12 cellular contexts compared by ENCODE assay signal in genomic region chr1:156262461-156263287, GRCh38. TPM values are rescaled to one million over a fixed set of nuclear protein-coding genes. Genes with fewer than 3 reads are reported as not detected.
DNase-seq lines count a peak whose midpoint lies in the region; ATAC-seq, FAIRE-seq and TF ChIP-seq lines count a peak whose summit lies in the region.
"Had no signal": no experiment of that assay in that cellular context is flagged by ENCODE, and none has a peak within 500 bp of the region (broad histone marks: within the 10 kb centered on the region; RNA-seq: fewer than 3 reads in every experiment).

No MANE protein-coding gene starts in this region.

- H3K27ac ChIP-seq in IMR-90 (ENCODE audit: insufficient read depth, low read length) (no peak overlapping the region; the same call in 1 of the 2 replicates), GM12878 (ENCODE audit: control insufficient read depth, insufficient read depth) (no peak overlapping the region), layer of hippocampus (ENCODE audit: low read depth, low read length) (peak overlapping the region; percentile 24)

- H3K36me3 ChIP-seq in BJ (ENCODE audit: control insufficient read depth, insufficient read depth, low read length) (peaks cover 54% of the 10 kb centered on the region), IMR-90 (ENCODE audit: control insufficient read depth, insufficient read depth, low read length) (peaks cover 79% of the 10 kb centered on the region), GM12878 (ENCODE audit: control insufficient read depth in 2 of 2, insufficient read depth in 2 of 2, low read length in 1 of 2) (peaks cover 55 to 60% of the 10 kb centered on the region in 2 experiments)

- no TSS peak for BruUV-seq in IMR-90 (replicated peaks; lab: Mats Ljungman, UMichigan)
- BruUV-seq in GM12878 (replicated peaks; lab: Mats Ljungman, UMichigan): no TSS peak

- H3K56ac ChIP-seq in IMR-90 (ENCODE audit: extremely low read depth, insufficient read depth, low read length): 0 out of 2 replicates have a peak overlapping the region, but pooled peaks have one; percentile 31

- dilution Hi-C loops in IMR-90 (cut with HindIII; ENCODE audit: low sequenced_read_pairs, unreplicated experiment): no loop called here

- H3K27me3 ChIP-seq in BJ (ENCODE audit: control insufficient read depth, insufficient read depth, low read length) (no peaks in the 10 kb centered on the region), IMR-90 (ENCODE audit: control insufficient read depth, insufficient read depth, low read length) (no peaks in the 10 kb centered on the region), GM12878 (replicated peaks in 1 of 2; ENCODE audit: control insufficient read depth in 2 of 2, insufficient read depth in 2 of 2, low read length in 1 of 2) (no peaks in the 10 kb centered on the region), layer of hippocampus (ENCODE audit: control insufficient read depth, insufficient read depth, low read length) (no peaks in the 10 kb centered on the region)

- 0 out of 2 replicates have a peak overlapping the region, but pooled peaks have one; percentile 17 for H3K23ac ChIP-seq in IMR-90 (ENCODE audit: low read depth, low read length)

- TF ChIP-seq CTCF in BJ (IDR thresholded peaks at IDR 0.05; ENCODE audit: insufficient read depth, low read depth, low read length): no peak
- no peak for TF ChIP-seq CTCF in IMR-90 (conservative IDR thresholded peaks at IDR 0.05; ENCODE audit: low read depth, low read length)
- no peak for TF ChIP-seq CTCF in GM12878 (IDR thresholded peaks at IDR 0.05 in 2 of 3, conservative IDR thresholded peaks at IDR 0.05 in 1 of 3; ENCODE audit: control insufficient read depth in 2 of 3, extremely low read depth in 1 of 3, insufficient read depth in 1 of 3, low read depth in 3 of 3, low read length in 3 of 3)

- peak overlapping the region; percentile 60; the same call in 1 of the 2 replicates for H2AK5ac ChIP-seq in IMR-90 (ENCODE audit: low read depth, low read length)

- 54% methylated on average over 3 of the region's 9 CpGs; no CpG with 5 or more reads in 1 of the 2 experiments for WGBS in IMR-90 (ENCODE audit: extremely low coverage in 2 of 2, insufficient read length in 1 of 2), 2 experiments
- 93% methylated on average over 8 of the region's 9 CpGs for WGBS in GM12878 (ENCODE audit: insufficient coverage, insufficient replicate concordance, low lambda C conversion rate, missing lambda C conversion rate)

- no peak overlapping the region for H3K9ac ChIP-seq in IMR-90 (ENCODE audit: low read depth, low read length)
- no peak overlapping the region for H3K9ac ChIP-seq in GM12878 (ENCODE audit: control insufficient read depth, insufficient read depth, low read length)

- peak overlapping the region in 1 of 2 experiments; percentile 6; a peak in 1 of 4 replicates for H4K8ac ChIP-seq in IMR-90 (ENCODE audit: low read depth in 2 of 2, low read length in 2 of 2)

- POLR2A ChIA-PET in BJ (lab: Charles Lee): interaction anchor here (0.6 to 1.0 kb wide), 2 partner anchors 20 to 332 kb away, joined by 5 to 22 read pairs; partner anchors contain the start of gene SMG5
- POLR2A ChIA-PET in IMR-90 (lab: Charles Lee; ENCODE audit: unreplicated experiment): no interaction called here
- POLR2A ChIA-PET in GM12878 (lab: Charles Lee): interaction anchor here (0.6 to 0.9 kb wide), 3 partner anchors 18 to 494 kb away, joined by 3 to 5 read pairs (median 3); no protein-coding TSS in a partner anchor

- H3K9me3 ChIP-seq in IMR-90 (ENCODE audit: control insufficient read depth, insufficient read depth, low read length) (no peaks in the 10 kb centered on the region), GM12878 (replicated peaks; ENCODE audit: control insufficient read depth, insufficient read depth, low read length) (no peaks in the 10 kb centered on the region)

- H2AK9ac ChIP-seq in IMR-90 (replicated peaks; ENCODE audit: low read depth, low read length, poor library complexity): peak overlapping the region; percentile 51

- H3K4me1 ChIP-seq in IMR-90 (ENCODE audit: control insufficient read depth, insufficient read depth, low read length) (peaks cover 9% of the 10 kb centered on the region), GM12878 (ENCODE audit: control insufficient read depth, insufficient read depth, low read length) (no peaks in the 10 kb centered on the region)

- DNase-seq in BJ (ENCODE audit: low read depth) (peak; percentile 63), IMR-90 (peak; percentile 80), GM12878 (ENCODE audit: low read depth, low spot score) (no peak), middle frontal gyrus (ENCODE audit: extremely low spot score, low spot score) (no peak)
- no peak for DNase-seq in stimulated activated CD4-positive, alpha-beta T cell treated with anti-CD3 and anti-CD28 coated beads, Interleukin-1b, Interleukin-23, amount 100 ng/mL, for 48 hours
- DNase-seq: activated effector memory CD4-positive, alpha-beta T cell treated with Interleukin-2 at 50 U/mL for 16 hours; DMS79 treated with DMSO at 0.1 percent for 48 hours; NCI-H1436 had no signal

- in situ Hi-C loops in IMR-90 (cut with MboI; ENCODE audit: low sequenced_read_pairs): no loop called here
- in situ Hi-C loops in GM12878 (cut with MboI): no loop called here

- peak; percentile 80 for ATAC-seq in IMR-90 (ENCODE audit: low read depth)
- no peak for ATAC-seq in GM12878
- no peak for ATAC-seq in GM18858 (IDR thresholded peaks at IDR 0.05; ENCODE audit: unreplicated experiment)
- no peak for ATAC-seq in HG02623 (IDR thresholded peaks at IDR 0.05; ENCODE audit: unreplicated experiment)

- peaks cover 12% of the 10 kb centered on the region for H3K9me1 ChIP-seq in IMR-90 (ENCODE audit: insufficient read depth, low read length)

- TF ChIP-seq RAD21 in IMR-90 (IDR thresholded peaks at IDR 0.05; ENCODE audit: low read length) (no peak), GM12878 (IDR thresholded peaks at IDR 0.05; ENCODE audit: insufficient read depth, low read depth, low read length) (no peak)

- peaks cover 24% of the 10 kb centered on the region for H4K20me1 ChIP-seq in IMR-90 (ENCODE audit: insufficient read depth, low read length)
- H4K20me1 ChIP-seq in GM12878 (ENCODE audit: control insufficient read depth, insufficient read depth): no peaks in the 10 kb centered on the region

- TF ChIP-seq POLR2A in IMR-90 (IDR thresholded peaks at IDR 0.05; ENCODE audit: low read depth, low read length): no peak
- TF ChIP-seq POLR2A in GM12878 (IDR thresholded peaks at IDR 0.05; ENCODE audit: low read depth, low read length): no peak

- no peak for TF ChIP-seq EP300 in GM12878 (IDR thresholded peaks at IDR 0.05; ENCODE audit: borderline replicate concordance in 1 of 2, control insufficient read depth in 1 of 2, low read depth in 2 of 2, low read length in 2 of 2)

- peak overlapping the region; percentile 26 for H2BK5ac ChIP-seq in IMR-90 (ENCODE audit: low read depth, low read length, poor library complexity, severe bottlenecking)

- no peak for FAIRE-seq in GM12878 (lab: Jason Lieb, UNC)
- FAIRE-seq: TTC549 had no signal

- H3K18ac ChIP-seq in IMR-90 (ENCODE audit: low read depth, low read length): no peak overlapping the region

- 0 out of 3 replicates have a peak overlapping the region, but pooled peaks have one; percentile 29 for H2BK15ac ChIP-seq in IMR-90 (ENCODE audit: low read depth, low read length)

- H3K79me2 ChIP-seq in GM12878 (ENCODE audit: control insufficient read depth, insufficient read depth, low read length): no peaks in the 10 kb centered on the region

- H4K91ac ChIP-seq in IMR-90 (ENCODE audit: insufficient read depth, low read depth, low read length): no peak overlapping the region

- SMC1A ChIA-PET in GM12878 (lab: Charles Lee; ENCODE audit: uncharacterized antibody, unreplicated experiment): no interaction called here

- H2AFZ ChIP-seq in IMR-90 (replicated peaks; ENCODE audit: low read length, poor library complexity): no peak overlapping the region
- H2AFZ ChIP-seq in GM12878 (ENCODE audit: control insufficient read depth, low read depth, low read length): no peak overlapping the region

- H3K4me2 ChIP-seq in IMR-90 (ENCODE audit: low read depth, low read length) (no peak overlapping the region; the same call in 1 of the 2 replicates), GM12878 (ENCODE audit: control insufficient read depth, insufficient read depth) (no peak overlapping the region)

- H3K14ac ChIP-seq in IMR-90 (replicated peaks; ENCODE audit: low read depth, low read length): peak overlapping the region; percentile 8; the same call in 1 of the 2 replicates

- H3K4me3 ChIP-seq in BJ (ENCODE audit: low read depth, low read length) (no peak overlapping the region), IMR-90 (ENCODE audit: insufficient read depth, low read depth, low read length) (no peak overlapping the region), GM12878 (no peak overlapping the region)

- peaks cover 20 to 47% of the 10 kb centered on the region in 2 experiments for H3K79me1 ChIP-seq in IMR-90 (ENCODE audit: low read depth in 1 of 2, low read length in 2 of 2)

- H4K5ac ChIP-seq in IMR-90 (ENCODE audit: low read depth, low read length): no peak overlapping the region

- H2BK20ac ChIP-seq in IMR-90 (ENCODE audit: low read depth, low read length): peak overlapping the region; percentile 57; the same call in 1 of the 2 replicates

- peak overlapping the region; percentile 10 for H3K4ac ChIP-seq in IMR-90 (ENCODE audit: low read depth, low read length)

- peak overlapping the region; percentile 1; the same call in 1 of the 2 replicates for H2BK120ac ChIP-seq in IMR-90 (ENCODE audit: low read depth, low read length)

- CTCF ChIA-PET in BJ (lab: Yijun Ruan, JAX) (interaction anchor here (0.9 to 1.2 kb wide), 2 partner anchors 11 to 19 kb away, joined by 3 to 6 read pairs; partner anchors contain the start of gene SMG5), IMR-90 (lab: Yijun Ruan, JAX) (interaction anchor here (1.6 kb wide), 1 partner anchor 9 kb away, joined by 4 read pairs; no protein-coding TSS in a partner anchor), GM12878 (lab: Yijun Ruan, JAX) (no interaction called here)

- intact Hi-C loops in IMR-90 (cut with micrococcal nuclease) (no loop called here), GM12878 (cut with micrococcal nuclease; ENCODE audit: unreplicated experiment) (no loop called here)

- RAD21 ChIA-PET in GM12878 (lab: Charles Lee; ENCODE audit: unreplicated experiment): no interaction called here

RNA-seq across cellular contexts. Expression of gene PAQR6, which starts 14.8 kb away (rescaled TPM):
- polyA plus RNA-seq in BJ (2011; rRNA removed): 0.06 and 0.18 TPM in 2 replicates
- polyA minus RNA-seq in BJ (2011; rRNA and poly(A)+ RNA removed): not detected in 2 replicates
- total RNA-seq in IMR-90 (2012; rRNA removed): under 0.01 TPM in 1 of 2 replicates, not detected in the other
- polyA plus RNA-seq in IMR-90 (2012; rRNA removed): 0.57 and 0.67 TPM in 2 replicates
- polyA plus RNA-seq in IMR-90 (2012; cell fraction: cytosol; rRNA removed): 0.19 and 0.32 TPM in 2 replicates
- 6.4 and 13.6 TPM in 2 replicates for polyA plus RNA-seq in IMR-90 (2012; cell fraction: nucleus; rRNA removed; ENCODE audit: low replicate concordance)
- total RNA-seq in GM12878 (2013; cell fraction: nucleolus; rRNA removed): 7.9 and 12.4 TPM in 2 replicates
- 2.3 and 2.9 TPM in 2 replicates for total RNA-seq in GM12878 (2014; rRNA removed)
- total RNA-seq in GM12878 (2014; rRNA removed; fragmentation: Illumina TruSeq; extraction: Trizol): 0.98 and 1.1 TPM in 2 replicates
- total RNA-seq in GM12878 (2021): 2.6 and 3.5 TPM in 2 replicates
- 2.2 TPM for polyA plus RNA-seq in GM12878 (2011; ENCODE audit: low read depth)
- polyA plus RNA-seq in GM12878 (2011; rRNA removed): 1.8 and 2.4 TPM in 2 replicates
- 2.2 and 3.4 TPM in 2 replicates for polyA plus RNA-seq in GM12878 (2011; cell fraction: cytosol; rRNA removed)
- 31.9 and 41.6 TPM in 2 replicates for polyA plus RNA-seq in GM12878 (2011; cell fraction: nucleus; rRNA removed)
- polyA plus RNA-seq in GM12878 (2012): 4.3 and 5.0 TPM in 2 replicates
- 1.0 and 1.3 TPM in 2 replicates for polyA plus RNA-seq in GM12878 (2014; fragmentation: Illumina TruSeq; extraction: Trizol)
- under 1 TPM; 0.42 to 0.73 TPM for polyA plus RNA-seq in GM12878 (2014; fragmentation: Nextera tagmentation; extraction: Ambion mirVana)
- 4.5 and 5.1 TPM in 2 replicates for polyA plus RNA-seq in GM12878 (2014; rRNA removed)
- 1 to 10 TPM in 1 of 2 experiments, under 1 TPM in 1; 0.77 to 1.3 TPM for polyA plus RNA-seq in GM12878 (2016; fragmentation: Nextera tagmentation; extraction: Ambion mirVana)
- polyA minus RNA-seq in GM12878 (2011; rRNA and poly(A)+ RNA removed): 0.29 and 0.46 TPM in 2 replicates
- polyA minus RNA-seq in GM12878 (2011; cell fraction: cytosol; rRNA and poly(A)+ RNA removed): not detected in 2 replicates
- polyA minus RNA-seq in GM12878 (2011; cell fraction: nucleus; rRNA and poly(A)+ RNA removed): 1.5 and 3.1 TPM in 2 replicates

RNA-seq across cellular contexts. Expression of gene SMG5, which starts 20.0 kb away (rescaled TPM):
- polyA plus RNA-seq in BJ (2011; rRNA removed) (22.8 and 32.6 TPM in 2 replicates), IMR-90 (2012; rRNA removed) (33.3 and 34.7 TPM in 2 replicates), GM12878 (2011; rRNA removed) (17.7 and 27.7 TPM in 2 replicates), GM12878 (2014; fragmentation: Illumina TruSeq; extraction: Trizol) (27.8 and 45.7 TPM in 2 replicates), GM12878 (2014; fragmentation: Nextera tagmentation; extraction: Ambion mirVana) (1 to 10 TPM in 1 of 2 experiments, under 1 TPM in 1; 0.76 to 1.9 TPM), GM12878 (2014; rRNA removed) (54.0 and 54.8 TPM in 2 replicates), GM12878 (2016; fragmentation: Nextera tagmentation; extraction: Ambion mirVana) (10 to 100 TPM; 51.9 to 55.9 TPM)
- polyA minus RNA-seq in BJ (2011; rRNA and poly(A)+ RNA removed): 17.8 and 19.3 TPM in 2 replicates
- total RNA-seq in IMR-90 (2012; rRNA removed) (33.9 and 37.3 TPM in 2 replicates), GM12878 (2014; rRNA removed) (51.0 and 57.3 TPM in 2 replicates), GM12878 (2014; rRNA removed; fragmentation: Illumina TruSeq; extraction: Trizol) (30.4 and 32.4 TPM in 2 replicates), GM12878 (2021) (54.6 and 61.5 TPM in 2 replicates)
- 22.0 and 23.5 TPM in 2 replicates for polyA plus RNA-seq in IMR-90 (2012; cell fraction: cytosol; rRNA removed)
- 75.0 and 118 TPM in 2 replicates for polyA plus RNA-seq in IMR-90 (2012; cell fraction: nucleus; rRNA removed; ENCODE audit: low replicate concordance)
- total RNA-seq in GM12878 (2013; cell fraction: nucleolus; rRNA removed): 166 and 207 TPM in 2 replicates
- 19.6 TPM for polyA plus RNA-seq in GM12878 (2011; ENCODE audit: low read depth)
- polyA plus RNA-seq in GM12878 (2011; cell fraction: cytosol; rRNA removed): 28.8 and 32.9 TPM in 2 replicates
- polyA plus RNA-seq in GM12878 (2011; cell fraction: nucleus; rRNA removed): 179 and 188 TPM in 2 replicates
- 35.5 and 35.6 TPM in 2 replicates for polyA plus RNA-seq in GM12878 (2012)
- 23.0 and 30.5 TPM in 2 replicates for polyA minus RNA-seq in GM12878 (2011; rRNA and poly(A)+ RNA removed)
- 7.8 and 9.4 TPM in 2 replicates for polyA minus RNA-seq in GM12878 (2011; cell fraction: cytosol; rRNA and poly(A)+ RNA removed)
- 25.3 and 33.9 TPM in 2 replicates for polyA minus RNA-seq in GM12878 (2011; cell fraction: nucleus; rRNA and poly(A)+ RNA removed)

RNA-seq across cellular contexts. Expression of gene BGLAP, which starts 20.7 kb away (rescaled TPM):
- polyA plus RNA-seq in BJ (2011; rRNA removed) (0.26 and 0.50 TPM in 2 replicates), IMR-90 (2012; rRNA removed) (0.32 and 0.67 TPM in 2 replicates), GM12878 (2011; rRNA removed) (0.23 TPM in 1 of 2 replicates, not detected in the other), GM12878 (2014; fragmentation: Illumina TruSeq; extraction: Trizol) (not detected in 2 replicates), GM12878 (2014; fragmentation: Nextera tagmentation; extraction: Ambion mirVana) (not detected), GM12878 (2014; rRNA removed) (0.69 and 1.3 TPM in 2 replicates), GM12878 (2016; fragmentation: Nextera tagmentation; extraction: Ambion mirVana) (under 1 TPM; 0.20 to 0.40 TPM)
- polyA minus RNA-seq in BJ (2011; rRNA and poly(A)+ RNA removed): not detected in 2 replicates
- total RNA-seq in IMR-90 (2012; rRNA removed) (not detected in 2 replicates), GM12878 (2014; rRNA removed) (0.54 and 1.8 TPM in 2 replicates), GM12878 (2014; rRNA removed; fragmentation: Illumina TruSeq; extraction: Trizol) (0.40 TPM in 1 of 2 replicates, not detected in the other), GM12878 (2021) (0.40 and 0.74 TPM in 2 replicates)
- 0.16 TPM in 1 of 2 replicates, not detected in the other for polyA plus RNA-seq in IMR-90 (2012; cell fraction: cytosol; rRNA removed)
- 4.8 and 6.7 TPM in 2 replicates for polyA plus RNA-seq in IMR-90 (2012; cell fraction: nucleus; rRNA removed; ENCODE audit: low replicate concordance)
- total RNA-seq in GM12878 (2013; cell fraction: nucleolus; rRNA removed): 2.5 and 2.7 TPM in 2 replicates
- 0.45 TPM for polyA plus RNA-seq in GM12878 (2011; ENCODE audit: low read depth)
- polyA plus RNA-seq in GM12878 (2011; cell fraction: cytosol; rRNA removed): 0.21 and 0.67 TPM in 2 replicates
- 1.9 and 2.8 TPM in 2 replicates for polyA plus RNA-seq in GM12878 (2011; cell fraction: nucleus; rRNA removed)
- polyA plus RNA-seq in GM12878 (2012): 0.45 and 0.77 TPM in 2 replicates
- not detected in 2 replicates for polyA minus RNA-seq in GM12878 (2011; rRNA and poly(A)+ RNA removed)
- not detected in 2 replicates for polyA minus RNA-seq in GM12878 (2011; cell fraction: cytosol; rRNA and poly(A)+ RNA removed)
- polyA minus RNA-seq in GM12878 (2011; cell fraction: nucleus; rRNA and poly(A)+ RNA removed): 1.3 and 2.6 TPM in 2 replicates

RNA-seq across cellular contexts. Expression of gene TMEM79, which starts 21.5 kb away (rescaled TPM):
- 2.3 and 3.3 TPM in 2 replicates for polyA plus RNA-seq in BJ (2011; rRNA removed)
- polyA minus RNA-seq in BJ (2011; rRNA and poly(A)+ RNA removed): 1.9 and 2.4 TPM in 2 replicates
- 0.28 and 0.54 TPM in 2 replicates for total RNA-seq in IMR-90 (2012; rRNA removed)
- polyA plus RNA-seq in IMR-90 (2012; rRNA removed): 2.3 and 3.3 TPM in 2 replicates
- polyA plus RNA-seq in IMR-90 (2012; cell fraction: cytosol; rRNA removed): 2.8 and 4.2 TPM in 2 replicates
- 5.5 and 15.6 TPM in 2 replicates for polyA plus RNA-seq in IMR-90 (2012; cell fraction: nucleus; rRNA removed; ENCODE audit: low replicate concordance)
- 7.0 and 7.2 TPM in 2 replicates for total RNA-seq in GM12878 (2013; cell fraction: nucleolus; rRNA removed)
- total RNA-seq in GM12878 (2014; rRNA removed): 1.9 and 3.8 TPM in 2 replicates
- total RNA-seq in GM12878 (2014; rRNA removed; fragmentation: Illumina TruSeq; extraction: Trizol): 2.2 and 2.5 TPM in 2 replicates
- total RNA-seq in GM12878 (2021): 3.1 and 4.0 TPM in 2 replicates
- 1.7 TPM for polyA plus RNA-seq in GM12878 (2011; ENCODE audit: low read depth)
- polyA plus RNA-seq in GM12878 (2011; rRNA removed): 2.0 and 3.8 TPM in 2 replicates
- 5.7 and 7.1 TPM in 2 replicates for polyA plus RNA-seq in GM12878 (2011; cell fraction: cytosol; rRNA removed)
- polyA plus RNA-seq in GM12878 (2011; cell fraction: nucleus; rRNA removed): 16.8 and 20.3 TPM in 2 replicates
- 2.8 and 4.1 TPM in 2 replicates for polyA plus RNA-seq in GM12878 (2012)
- polyA plus RNA-seq in GM12878 (2014; fragmentation: Illumina TruSeq; extraction: Trizol): 0.86 and 2.6 TPM in 2 replicates
- 1 to 10 TPM in 1 of 2 experiments, under 1 TPM in 1; 0.47 to 1.2 TPM for polyA plus RNA-seq in GM12878 (2014; fragmentation: Nextera tagmentation; extraction: Ambion mirVana)
- 5.2 and 7.3 TPM in 2 replicates for polyA plus RNA-seq in GM12878 (2014; rRNA removed)
- polyA plus RNA-seq in GM12878 (2016; fragmentation: Nextera tagmentation; extraction: Ambion mirVana): 1 to 10 TPM; 5.1 to 5.2 TPM
- polyA minus RNA-seq in GM12878 (2011; rRNA and poly(A)+ RNA removed): 2.6 and 6.3 TPM in 2 replicates
- 0.73 and 0.80 TPM in 2 replicates for polyA minus RNA-seq in GM12878 (2011; cell fraction: cytosol; rRNA and poly(A)+ RNA removed)
- 5.4 and 8.4 TPM in 2 replicates for polyA minus RNA-seq in GM12878 (2011; cell fraction: nucleus; rRNA and poly(A)+ RNA removed)

RNA-seq across cellular contexts. Expression of gene GLMP, which starts 32.8 kb away (rescaled TPM):
- polyA plus RNA-seq in BJ (2011; rRNA removed) (31.9 and 41.1 TPM in 2 replicates), IMR-90 (2012; rRNA removed) (43.1 and 45.8 TPM in 2 replicates), GM12878 (2011; rRNA removed) (2.3 and 4.4 TPM in 2 replicates), GM12878 (2014; fragmentation: Illumina TruSeq; extraction: Trizol) (12.2 and 23.0 TPM in 2 replicates), GM12878 (2014; fragmentation: Nextera tagmentation; extraction: Ambion mirVana) (10 to 100 TPM; 10.8 to 12.8 TPM), GM12878 (2014; rRNA removed) (23.5 and 33.4 TPM in 2 replicates), GM12878 (2016; fragmentation: Nextera tagmentation; extraction: Ambion mirVana) (10 to 100 TPM; 19.3 to 19.6 TPM)
- 13.9 and 23.6 TPM in 2 replicates for polyA minus RNA-seq in BJ (2011; rRNA and poly(A)+ RNA removed)
- total RNA-seq in IMR-90 (2012; rRNA removed) (18.3 and 32.6 TPM in 2 replicates), GM12878 (2014; rRNA removed) (27.1 and 30.0 TPM in 2 replicates), GM12878 (2014; rRNA removed; fragmentation: Illumina TruSeq; extraction: Trizol) (15.0 and 16.3 TPM in 2 replicates), GM12878 (2021) (19.7 and 24.2 TPM in 2 replicates)
- polyA plus RNA-seq in IMR-90 (2012; cell fraction: cytosol; rRNA removed): 26.0 and 46.2 TPM in 2 replicates
- polyA plus RNA-seq in IMR-90 (2012; cell fraction: nucleus; rRNA removed; ENCODE audit: low replicate concordance): 21.8 and 26.8 TPM in 2 replicates
- 15.5 and 20.2 TPM in 2 replicates for total RNA-seq in GM12878 (2013; cell fraction: nucleolus; rRNA removed)
- polyA plus RNA-seq in GM12878 (2011; ENCODE audit: low read depth): 9.9 TPM
- polyA plus RNA-seq in GM12878 (2011; cell fraction: cytosol; rRNA removed): 6.8 and 8.5 TPM in 2 replicates
- polyA plus RNA-seq in GM12878 (2011; cell fraction: nucleus; rRNA removed): 8.0 and 8.3 TPM in 2 replicates
- 16.7 and 18.3 TPM in 2 replicates for polyA plus RNA-seq in GM12878 (2012)
- 3.7 and 5.3 TPM in 2 replicates for polyA minus RNA-seq in GM12878 (2011; rRNA and poly(A)+ RNA removed)
- 1.5 and 2.0 TPM in 2 replicates for polyA minus RNA-seq in GM12878 (2011; cell fraction: cytosol; rRNA and poly(A)+ RNA removed)
- polyA minus RNA-seq in GM12878 (2011; cell fraction: nucleus; rRNA and poly(A)+ RNA removed): 4.6 and 5.3 TPM in 2 replicates

Comparison
In these comparisons a context has a peak if more than half of its experiments do, and no peak if none do; other contexts are left out.
1. DNase-seq: peak in BJ (single experiment) and IMR-90 (single experiment); none in GM12878 (single experiment), middle frontal gyrus (single experiment) and stimulated activated CD4-positive, alpha-beta T cell treated with anti-CD3 and anti-CD28 coated beads, Interleukin-1b, Interleukin-23, amount 100 ng/mL, for 48 hours (single experiment).